In genomic region chr14:90475298-90475697, GRCh38 we compare ENCODE assay signal across 33 cellular contexts.
"Had no signal": no experiment of that assay in that cellular context is flagged by ENCODE, and none has a peak within 500 bp of the region (broad histone marks: within the 10 kb centered on the region; RNA-seq: fewer than 3 reads in every experiment).

No MANE protein-coding gene starts in this region.

- H3K27ac Mint-ChIP-seq: activated CD4-positive, alpha-beta memory T cell treated with anti-CD3 and anti-CD28 coated beads for 36 hours; activated CD4-positive, alpha-beta T cell treated with anti-CD3 and anti-CD28 coated beads for 36 hours; activated CD4-positive, alpha-beta T cell treated with anti-CD3 and anti-CD28 coated beads, Interleukin-2, amount 10 ng/mL, durations not matched to agents 24 days and 14 days; activated CD8-positive, alpha-beta memory T cell treated with anti-CD3 and anti-CD28 coated beads, Interleukin-2, amount 10 ng/mL, durations not matched to agents 7 days and 5 days; activated CD8-positive, alpha-beta T cell treated with anti-CD3 and anti-CD28 coated beads, Interleukin-2, amount 10 ng/mL, durations not matched to agents 7 days and 5 days; activated naive CD4-positive, alpha-beta T cell treated with anti-CD3 and anti-CD28 coated beads for 36 hours; activated naive CD4-positive, alpha-beta T cell treated with anti-CD3 and anti-CD28 coated beads, Interleukin-2, amount 50 U/mL, for 24 hours; activated naive CD8-positive, alpha-beta T cell treated with anti-CD3 and anti-CD28 coated beads for 36 hours; activated naive CD8-positive, alpha-beta T cell treated with anti-CD3 and anti-CD28 coated beads, Interleukin-2, amount 50 U/mL, for 24 hours; activated T-helper 1 cell treated with anti-CD3 and anti-CD28 coated beads, Interleukin-12 subunit alpha, Interleukin-12 subunit beta, Interleukin-2, Interleukin-4 antibody, amounts not matched to agents 30 ng/mL and 10 ng/mL and 1 ng/mL, durations not matched to agents 14 hours and 24 hours and 36 hours; activated T-helper 2 cell treated with anti-CD3 and anti-CD28 coated beads, Interferon-gamma antibody, Interleukin-2, Interleukin-4, amounts not matched to agents 10 μg/mL and 5 μg/mL and 100 μg/mL, durations not matched to agents 14 hours and 24 hours and 36 hours had no signal

- H3K9me3 ChIP-seq: colonic mucosa had no signal

- H3K27me3 ChIP-seq: adrenal gland, breast epithelium, cardiac muscle cell, colonic mucosa, esophagus muscularis mucosa, gastrocnemius medialis, heart right ventricle had no signal

- H3K4me3 ChIP-seq: adrenal gland, breast epithelium, cardiac muscle cell, colonic mucosa, esophagus muscularis mucosa, gastrocnemius medialis, heart right ventricle had no signal

- H3K27ac ChIP-seq: adrenal gland, breast epithelium, cardiac muscle cell, colonic mucosa, esophagus muscularis mucosa, foreskin keratinocyte, gastrocnemius medialis, heart right ventricle had no signal

- H3K4me1 ChIP-seq: adrenal gland, breast epithelium, colonic mucosa, esophagus muscularis mucosa, foreskin keratinocyte, gastrocnemius medialis had no signal

- DNase-seq: activated CD4-positive, alpha-beta memory T cell treated with anti-CD3 and anti-CD28 coated beads for 36 hours; activated CD4-positive, alpha-beta T cell treated with anti-CD3 and anti-CD28 coated beads for 36 hours; activated CD4-positive, alpha-beta T cell treated with anti-CD3 and anti-CD28 coated beads, Interleukin-2, amount 10 ng/mL, durations not matched to agents 24 days and 14 days; activated CD4-positive, CD25-positive, alpha-beta regulatory T cell; activated CD4-positive, CD25-positive, alpha-beta regulatory T cell treated with anti-CD3 and anti-CD28 coated beads, Interleukin-2, amount 50 U/mL, for 72 hours; activated CD8-positive, alpha-beta memory T cell treated with anti-CD3 and anti-CD28 coated beads, Interleukin-2, amount 10 ng/mL, durations not matched to agents 7 days and 5 days; activated CD8-positive, alpha-beta memory T cell treated with anti-CD3 and anti-CD28 coated beads, Interleukin-2, amount 50 U/mL, for 4 hours; activated CD8-positive, alpha-beta T cell treated with anti-CD3 and anti-CD28 coated beads, Interleukin-2, amount 10 ng/mL, durations not matched to agents 7 days and 5 days; activated effector memory CD4-positive, alpha-beta T cell treated with anti-CD3 and anti-CD28 coated beads, Interleukin-2, amount 50 U/mL, for 16 hours; activated naive CD4-positive, alpha-beta T cell treated with anti-CD3 and anti-CD28 coated beads for 36 hours; activated naive CD8-positive, alpha-beta T cell treated with anti-CD3 and anti-CD28 coated beads for 36 hours; activated naive CD8-positive, alpha-beta T cell treated with anti-CD3 and anti-CD28 coated beads, Interleukin-2, amount 50 U/mL, for 24 hours; activated T-cell treated with anti-CD3 and anti-CD28 coated beads, Interleukin-2, amount 50 U/mL, for 1 hour; activated T-cell treated with anti-CD3 and anti-CD28 coated beads, Interleukin-2, amount 50 U/mL, for 48 hours; adrenal gland; amygdala; aorta; central memory CD4-positive, alpha-beta T cell; cerebellar nuclear complex; colonic mucosa; effector CD8-positive, alpha-beta T cell; erythroblast; foreskin keratinocyte; gastrocnemius medialis; heart right ventricle; T-helper 2 cell had no signal

- H3K4me1 Mint-ChIP-seq: activated CD4-positive, alpha-beta T cell treated with anti-CD3 and anti-CD28 coated beads for 36 hours; activated CD4-positive, alpha-beta T cell treated with anti-CD3 and anti-CD28 coated beads, Interleukin-2, amount 10 ng/mL, durations not matched to agents 24 days and 14 days; activated CD8-positive, alpha-beta memory T cell treated with anti-CD3 and anti-CD28 coated beads, Interleukin-2, amount 10 ng/mL, durations not matched to agents 7 days and 5 days; activated naive CD4-positive, alpha-beta T cell treated with anti-CD3 and anti-CD28 coated beads, Interleukin-2, amount 50 U/mL, for 24 hours; activated naive CD8-positive, alpha-beta T cell treated with anti-CD3 and anti-CD28 coated beads for 36 hours; activated naive CD8-positive, alpha-beta T cell treated with anti-CD3 and anti-CD28 coated beads, Interleukin-2, amount 50 U/mL, for 24 hours; brain had no signal

- H3K4me3 Mint-ChIP-seq: activated CD4-positive, alpha-beta memory T cell treated with anti-CD3 and anti-CD28 coated beads for 36 hours; activated CD4-positive, alpha-beta T cell treated with anti-CD3 and anti-CD28 coated beads for 36 hours; activated CD4-positive, alpha-beta T cell treated with anti-CD3 and anti-CD28 coated beads, Interleukin-2, amount 10 ng/mL, durations not matched to agents 24 days and 14 days; activated CD8-positive, alpha-beta memory T cell treated with anti-CD3 and anti-CD28 coated beads, Interleukin-2, amount 10 ng/mL, durations not matched to agents 7 days and 5 days; activated CD8-positive, alpha-beta T cell treated with anti-CD3 and anti-CD28 coated beads, Interleukin-2, amount 10 ng/mL, durations not matched to agents 7 days and 5 days; activated naive CD4-positive, alpha-beta T cell treated with anti-CD3 and anti-CD28 coated beads for 36 hours; activated naive CD4-positive, alpha-beta T cell treated with anti-CD3 and anti-CD28 coated beads, Interleukin-2, amount 50 U/mL, for 24 hours; activated naive CD8-positive, alpha-beta T cell treated with anti-CD3 and anti-CD28 coated beads for 36 hours; activated naive CD8-positive, alpha-beta T cell treated with anti-CD3 and anti-CD28 coated beads, Interleukin-2, amount 50 U/mL, for 24 hours; activated T-helper 1 cell treated with anti-CD3 and anti-CD28 coated beads, Interleukin-12 subunit alpha, Interleukin-12 subunit beta, Interleukin-2, Interleukin-4 antibody, amounts not matched to agents 30 ng/mL and 10 ng/mL and 1 ng/mL, durations not matched to agents 14 hours and 24 hours and 36 hours; brain had no signal

- H3K36me3 ChIP-seq: adrenal gland, breast epithelium, cardiac muscle cell, colonic mucosa, esophagus muscularis mucosa, gastrocnemius medialis, heart right ventricle had no signal
